ENCODE assay signal across 21 cellular contexts in the genomic region with DNA sequence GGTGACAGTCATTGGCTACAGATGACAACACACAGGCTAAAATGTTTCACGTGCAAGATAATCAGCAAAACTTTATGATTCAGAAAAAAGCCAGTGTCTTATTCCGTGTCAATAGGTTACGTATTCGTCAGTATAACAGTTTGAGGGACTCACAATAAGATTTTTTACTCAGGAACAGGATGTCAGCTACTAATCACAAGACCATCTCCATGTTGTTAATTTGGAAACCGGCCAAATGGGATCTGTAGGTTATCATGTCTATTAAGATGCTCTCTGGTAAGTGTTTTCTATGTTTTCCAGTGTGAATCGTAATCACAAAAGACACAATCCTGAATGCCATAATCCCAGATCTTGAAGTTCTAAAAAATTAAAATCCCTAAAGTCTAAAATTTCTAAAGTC.
"Had no signal": no experiment of that assay in that cellular context is flagged by ENCODE, and none has a peak within 500 bp of the region (broad histone marks: within the 10 kb centered on the region; RNA-seq: fewer than 3 reads in every experiment).

No MANE protein-coding gene starts in this region.

- H3K4me3 Mint-ChIP-seq: IgD-negative memory B cell had no signal

- FAIRE-seq: HTR-8/SVneo had no signal

- DNase-seq: KBM-7, MV-4-11, NCI-H1048, NCI-H1105, NCI-H1417, NCI-H1436 treated with DMSO at 0.1 percent for 48 hours, NCI-H1694, NCI-H187 treated with DMSO at 0.1 percent for 48 hours, NCI-H2029 treated with DMSO at 0.1 percent for 48 hours, NCI-H2171, NCI-H226, NCI-H446 treated with DMSO at 0.1 percent for 48 hours, NCI-H510A treated with DMSO at 0.1 percent for 48 hours, NCI-H526, PC-3, SHP77 had no signal

- H3K27ac Mint-ChIP-seq: IgD-negative memory B cell had no signal

- H3K27me3 Mint-ChIP-seq: IgD-negative memory B cell had no signal

- H3K36me3 Mint-ChIP-seq: IgD-negative memory B cell had no signal

- ATAC-seq: Panc1, PC-3 had no signal

- H3K27ac ChIP-seq: HL-60, RWPE1 had no signal

- H3K4me1 Mint-ChIP-seq: IgD-negative memory B cell had no signal
